Comparison of ENCODE assay signal across 8 cellular contexts in genomic region chr19:44955500-44956439, GRCh38. TPM values are rescaled to one million over a fixed set of nuclear protein-coding genes. Genes with fewer than 3 reads are reported as not detected.
DNase-seq lines count a peak whose midpoint lies in the region; ATAC-seq, FAIRE-seq and TF ChIP-seq lines count a peak whose summit lies in the region.

No MANE protein-coding gene starts in this region.

- peak overlapping the region; percentile 100 for H3K4me2 ChIP-seq in OCI-LY3 (ENCODE audit: low read length)

- H3K9ac ChIP-seq in OCI-LY3 (ENCODE audit: low read length): peak overlapping the region; percentile 95

- H3K9me3 ChIP-seq in OCI-LY3 (ENCODE audit: insufficient read depth, low read length): no peaks in the 10 kb centered on the region
- no peaks in the 10 kb centered on the region for H3K9me3 ChIP-seq in ectodermal cell (ENCODE audit: control insufficient read depth, low read length)
- H3K9me3 ChIP-seq in muscle layer of duodenum (ENCODE audit: control insufficient read depth in 1 of 2, low read length in 2 of 2): no peaks in the 10 kb centered on the region

- peak overlapping the region; percentile 98 for H3K4me3 ChIP-seq in AG09309 (ENCODE audit: control insufficient read depth, low read depth, low read length)
- H3K4me3 ChIP-seq in OCI-LY3 (ENCODE audit: low read length): peak overlapping the region; percentile 83
- H3K4me3 ChIP-seq in ectodermal cell (ENCODE audit: insufficient read depth, low read depth, low read length): peak overlapping the region; percentile 93
- peak overlapping the region; percentile 95 to 96 for H3K4me3 ChIP-seq in muscle layer of duodenum (ENCODE audit: low read depth in 1 of 2, low read length in 2 of 2)

- H3K79me2 ChIP-seq in OCI-LY3 (ENCODE audit: low read length): peaks cover 68% of the 10 kb centered on the region

- peaks cover 33% of the 10 kb centered on the region for H4K20me1 ChIP-seq in OCI-LY3 (ENCODE audit: insufficient read depth, low read length)

- H3K4me1 ChIP-seq in OCI-LY3 (ENCODE audit: low read length) (peaks cover 36% of the 10 kb centered on the region), ectodermal cell (ENCODE audit: control insufficient read depth, insufficient read depth, low read length) (peaks cover 8% of the 10 kb centered on the region), muscle layer of duodenum (ENCODE audit: control insufficient read depth in 1 of 2, insufficient read depth in 2 of 2, low read length in 2 of 2) (peaks cover 14 to 41% of the 10 kb centered on the region in 2 donors)

- H3K27ac ChIP-seq in OCI-LY3 (ENCODE audit: low read length) (peak overlapping the region; percentile 60), ectodermal cell (ENCODE audit: insufficient read depth, low read depth, low read length, poor library complexity, severe bottlenecking) (peak overlapping the region; percentile 44), muscle layer of duodenum (ENCODE audit: low read length) (peak overlapping the region; percentile 61)

- FAIRE-seq in GM19239 (lab: Jason Lieb, UNC): no peak

- H2AFZ ChIP-seq in OCI-LY3 (ENCODE audit: low read depth, low read length): peak overlapping the region; percentile 40; the same call in 1 of the 2 replicates

- peaks cover 5% of the 10 kb centered on the region for H3K36me3 ChIP-seq in OCI-LY3 (replicated peaks; ENCODE audit: low read depth, low read length)
- H3K36me3 ChIP-seq in ectodermal cell (ENCODE audit: control insufficient read depth, insufficient read depth, low read length): no peaks in the 10 kb centered on the region
- H3K36me3 ChIP-seq in muscle layer of duodenum (ENCODE audit: control insufficient read depth in 1 of 2, insufficient read depth in 2 of 2, low read length in 2 of 2): peaks cover 0 to 7% of the 10 kb centered on the region in 2 donors

- TF ChIP-seq CTCF in AG09309 (IDR thresholded peaks at IDR 0.05; ENCODE audit: control insufficient read depth, insufficient read depth, low read depth, low read length, missing control alignments) (no peak), OCI-LY3 (IDR thresholded peaks at IDR 0.05; ENCODE audit: low read depth, low read length) (no peak)

- 8% methylated on average over 40 of the region's 40 CpGs for WGBS in ectodermal cell, 2 experiments

- DNase-seq in AG09309 (ENCODE audit: low read depth) (no peak), GM19239 (ENCODE audit: insufficient read length, low spot score) (no peak), NCI-H526 (lab: John Stamatoyannopoulos, UW) (no peak), DMS114 treated with DMSO at 0.1 percent for 48 hours (lab: John Stamatoyannopoulos, UW; ENCODE audit: unreplicated experiment) (no peak)

- no peaks in the 10 kb centered on the region for H3K27me3 ChIP-seq in OCI-LY3 (ENCODE audit: low read depth, low read length)
- H3K27me3 ChIP-seq in ectodermal cell (ENCODE audit: control insufficient read depth, insufficient read depth, low read length, poor library complexity, severe bottlenecking): no peaks in the 10 kb centered on the region
- H3K27me3 ChIP-seq in muscle layer of duodenum (ENCODE audit: low read depth, low read length): no peaks in the 10 kb centered on the region

- ATAC-seq in GM21528 (IDR thresholded peaks at IDR 0.05; ENCODE audit: low FRiP score, unreplicated experiment): peak; percentile 13

RNA-seq across cellular contexts. Expression of gene CLPTM1, which starts 0.6 kb away (rescaled TPM):
- polyA plus RNA-seq in ectodermal cell (2013, experiment 1 of 4): 92.2 TPM
- 96.9 TPM for polyA plus RNA-seq in ectodermal cell (2013, experiment 2 of 4)
- polyA plus RNA-seq in ectodermal cell (2013, experiment 3 of 4): 73.5 TPM
- 79.6 TPM for polyA plus RNA-seq in ectodermal cell (2013, experiment 4 of 4)

RNA-seq across cellular contexts. Expression of gene APOC2, which starts 9.9 kb away (rescaled TPM):
- polyA plus RNA-seq in ectodermal cell (2013, experiment 1 of 4): not detected
- polyA plus RNA-seq in ectodermal cell (2013, experiment 2 of 4): not detected
- not detected for polyA plus RNA-seq in ectodermal cell (2013, experiment 3 of 4)
- polyA plus RNA-seq in ectodermal cell (2013, experiment 4 of 4): not detected

RNA-seq across cellular contexts. Expression of gene APOC4, which starts 13.7 kb away (rescaled TPM):
- not detected for polyA plus RNA-seq in ectodermal cell (2013, experiment 1 of 4)
- polyA plus RNA-seq in ectodermal cell (2013, experiment 2 of 4): not detected
- polyA plus RNA-seq in ectodermal cell (2013, experiment 3 of 4): not detected
- polyA plus RNA-seq in ectodermal cell (2013, experiment 4 of 4): not detected

RNA-seq across cellular contexts. Expression of gene APOC1, which starts 41.4 kb away (rescaled TPM):
- polyA plus RNA-seq in ectodermal cell (2013, experiment 1 of 4): 29.5 TPM
- 25.8 TPM for polyA plus RNA-seq in ectodermal cell (2013, experiment 2 of 4)
- 21.2 TPM for polyA plus RNA-seq in ectodermal cell (2013, experiment 3 of 4)
- 26.5 TPM for polyA plus RNA-seq in ectodermal cell (2013, experiment 4 of 4)

RNA-seq across cellular contexts. Expression of gene RELB, which starts 45.5 kb away (rescaled TPM):
- 7.1 TPM for polyA plus RNA-seq in ectodermal cell (2013, experiment 1 of 4)
- polyA plus RNA-seq in ectodermal cell (2013, experiment 2 of 4): 5.6 TPM
- 5.7 TPM for polyA plus RNA-seq in ectodermal cell (2013, experiment 3 of 4)
- 6.3 TPM for polyA plus RNA-seq in ectodermal cell (2013, experiment 4 of 4)
